ENCODE assay signal across 7 cellular contexts in the genomic region with DNA sequence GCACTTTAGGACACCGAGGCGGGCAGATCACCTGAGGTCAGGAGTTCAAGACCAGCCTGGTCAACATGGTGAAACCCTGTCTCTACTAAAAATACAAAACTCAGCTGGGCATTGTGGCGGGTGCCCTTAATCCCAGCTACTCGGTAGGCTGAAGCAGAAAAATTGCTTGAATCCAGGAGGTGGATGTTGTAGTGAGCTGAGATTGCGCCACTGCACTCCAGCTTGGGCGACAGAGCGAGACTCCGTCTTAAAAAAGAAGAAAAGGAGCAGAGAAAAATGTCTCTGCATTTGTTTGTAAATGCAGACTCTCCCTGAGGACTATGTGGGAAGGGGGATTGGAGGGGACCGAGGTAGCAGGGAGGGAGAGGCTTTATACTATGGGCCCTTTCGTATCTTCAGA.
A peak's percentile ranks its signal among the peaks of the same experiment; 100 is the strongest.
DNase-seq lines count a peak whose midpoint lies in the region; FAIRE-seq and TF ChIP-seq lines count a peak whose summit lies in the region.
"Not testable (repeated sequence)": the region's sequence is repeated elsewhere in the genome, so short reads cannot be mapped to it uniquely, and the experiment has no call there.

No MANE protein-coding gene starts in this region.

- not testable (repeated sequence) for H3K4ac ChIP-seq in H9 (ENCODE audit: low read depth, low read length); H1 (replicated peaks; ENCODE audit: insufficient read length, low read depth, low read length)

- H3K23me2 ChIP-seq in H9 (ENCODE audit: insufficient read length, low read depth, low read length, poor library complexity, severe bottlenecking); H1 (ENCODE audit: low read depth, low read length): not testable (repeated sequence)

- not testable (repeated sequence) for H3K27me3 Mint-ChIP-seq in H9 (ENCODE audit: low read depth)

- not testable (repeated sequence) for H2BK5ac ChIP-seq in H9 (ENCODE audit: insufficient read length, low read length); H1 (ENCODE audit: low read depth, low read length)

- TF ChIP-seq RAD21 in Ishikawa (IDR thresholded peaks at IDR 0.05; ENCODE audit: low read depth); H1 (IDR thresholded peaks at IDR 0.05 in 1 of 2, conservative IDR thresholded peaks at IDR 0.05 in 1 of 2; ENCODE audit: low read depth in 2 of 2, low read length in 2 of 2): not testable (repeated sequence)

- TF ChIP-seq EP300 in Ishikawa (IDR thresholded peaks at IDR 0.05; ENCODE audit: borderline replicate concordance); H1 (IDR thresholded peaks at IDR 0.05; ENCODE audit: borderline replicate concordance in 1 of 2, low read depth in 2 of 2, low read length in 2 of 2): not testable (repeated sequence)

- not testable (repeated sequence) for H3K23ac ChIP-seq in H9 (ENCODE audit: insufficient read length, low read depth, low read length); H1 (ENCODE audit: insufficient read length)

- H4K91ac ChIP-seq in H9 (ENCODE audit: insufficient read length, low read depth, low read length); H1 (replicated peaks; ENCODE audit: insufficient read length, low read length): not testable (repeated sequence)

- CTCF ChIA-PET in H1 (lab: Charles Lee; ENCODE audit: partially characterized antibody), result interaction anchor here (0.6 to 3.1 kb wide), 13 partner anchors 9 to 892 kb away, joined by 3 to 20 read pairs (median 3); no protein-coding TSS in a partner anchor

- H3K27ac Mint-ChIP-seq in H9, result peak overlapping the region; percentile 77 to 96 (median 95); a peak in 6 of 7 replicates

- DNase-seq in H9; WERI-Rb-1; H1 (ENCODE audit: low read depth in 1 of 2, low spot score in 2 of 2): not testable (repeated sequence)
- peak; percentile 20 for DNase-seq in renal cortical epithelial cell (ENCODE audit: low read depth)

- not testable (repeated sequence) for H2AK5ac ChIP-seq in H9 (ENCODE audit: insufficient read length, low read length); H1 (ENCODE audit: low read depth, low read length)

- H3K9me3 ChIP-seq in BLaER1; H9 (ENCODE audit: control insufficient read depth, low read depth, low read length); WERI-Rb-1 (ENCODE audit: severe bottlenecking); H1 (ENCODE audit: insufficient read depth in 2 of 2, low read depth in 1 of 2, low read length in 1 of 2); iPS-20b (ENCODE audit: insufficient read depth, low read depth, low read length): not testable (repeated sequence)

- H3K36me3 ChIP-seq in BLaER1 (peaks cover 38% of the 10 kb centered on the region), WERI-Rb-1 (peaks cover 25% of the 10 kb centered on the region), H1 (ENCODE audit: control insufficient read depth in 2 of 4, insufficient read depth in 4 of 4, low read length in 3 of 4) (peaks cover 4 to 32% (median 23%) of the 10 kb centered on the region in 4 experiments; a peak in 6 of 8 replicates), iPS-20b (ENCODE audit: insufficient read depth, low read depth, low read length) (peaks cover 36% of the 10 kb centered on the region)

- not testable (repeated sequence) for H3K79me2 ChIP-seq in H9 (ENCODE audit: insufficient read depth, low read length); H1 (ENCODE audit: control insufficient read depth in 1 of 2, insufficient read depth in 2 of 2, low read length in 2 of 2)

- not testable (repeated sequence) for H4K8ac ChIP-seq in H9 (replicated peaks; ENCODE audit: insufficient read length, low read depth, low read length); H1 (ENCODE audit: extremely low read depth, insufficient read depth, low read length)

- FAIRE-seq in H1 (lab: Jason Lieb, UNC), result not testable (repeated sequence)

- peaks cover 54% of the 10 kb centered on the region for H4K20me1 ChIP-seq in BLaER1
- H4K20me1 ChIP-seq in H9 (ENCODE audit: control insufficient read depth, insufficient read depth, insufficient read length); H1 (replicated peaks in 1 of 2; ENCODE audit: control insufficient read depth in 1 of 2, insufficient read depth in 2 of 2, low read length in 2 of 2): not testable (repeated sequence)

- H3K4me3 Mint-ChIP-seq in H9, result not testable (repeated sequence)

- not testable (repeated sequence) for H2BK15ac ChIP-seq in H9 (ENCODE audit: low read depth, low read length); H1 (ENCODE audit: low read length)

- H2AFZ ChIP-seq in H9 (ENCODE audit: low read length); H1 (ENCODE audit: low read length): not testable (repeated sequence)

- 0 out of 2 replicates have a peak overlapping the region, but pooled peaks have one; percentile 7 for H3K9ac ChIP-seq in BLaER1
- not testable (repeated sequence) for H3K9ac ChIP-seq in H9 (ENCODE audit: extremely low read depth, insufficient read length, low read length); H1 (replicated peaks in 1 of 4; ENCODE audit: extremely low read depth in 1 of 4, low read depth in 3 of 4, low read length in 3 of 4); iPS-20b (ENCODE audit: low read depth, low read length)

- H3K27me3 ChIP-seq in BLaER1; H9 (ENCODE audit: insufficient read depth, low read length); WERI-Rb-1 (ENCODE audit: insufficient read depth, low read depth, severe bottlenecking); H1 (replicated peaks in 1 of 4; ENCODE audit: control insufficient read depth in 3 of 4, extremely low read depth in 1 of 4, insufficient read depth in 3 of 4, low read length in 3 of 4); iPS-20b (ENCODE audit: insufficient read depth, low read length): not testable (repeated sequence)

- H3K79me1 ChIP-seq in H9 (ENCODE audit: insufficient read depth, low read depth, low read length, poor library complexity, severe bottlenecking); H1 (ENCODE audit: low read depth, low read length): not testable (repeated sequence)

- H3K18ac ChIP-seq in H9 (ENCODE audit: insufficient read length, low read depth, low read length); H1 (ENCODE audit: extremely low read depth, low read length): not testable (repeated sequence)

- peaks cover 69% of the 10 kb centered on the region for H3K4me1 ChIP-seq in BLaER1
- H3K4me1 ChIP-seq in H9 (ENCODE audit: insufficient read depth, low read length), result not testable (repeated sequence)
- peaks cover 0 to 17% (median 6%) of the 10 kb centered on the region in 4 experiments; a peak in 6 of 7 replicates for H3K4me1 ChIP-seq in H1 (replicated peaks in 1 of 4; ENCODE audit: control insufficient read depth in 3 of 4, insufficient read depth in 4 of 4, low read length in 3 of 4)
- peaks cover 15% of the 10 kb centered on the region for H3K4me1 ChIP-seq in iPS-20b (ENCODE audit: insufficient read depth, low read length)

- TF ChIP-seq CTCF in H9 (conservative IDR thresholded peaks at IDR 0.05); WERI-Rb-1 (IDR thresholded peaks at IDR 0.05; ENCODE audit: low read depth, low read length); H1 (IDR thresholded peaks at IDR 0.05; ENCODE audit: control extremely low read depth in 1 of 3, insufficient read depth in 1 of 3, low read depth in 1 of 3, low read length in 3 of 3): not testable (repeated sequence)

- H2BK120ac ChIP-seq in H9 (ENCODE audit: low read depth, low read length, poor library complexity, severe bottlenecking); H1 (replicated peaks; ENCODE audit: low read depth, low read length): not testable (repeated sequence)

- not testable (repeated sequence) for H4K5ac ChIP-seq in H9 (ENCODE audit: insufficient read length, low read depth, low read length); H1 (ENCODE audit: insufficient read length, low read depth, low read length)

- TF ChIP-seq POLR2A in H1 (IDR thresholded peaks at IDR 0.05; ENCODE audit: control extremely low read depth in 1 of 2, low read depth in 2 of 2, low read length in 2 of 2), result not testable (repeated sequence)

- peak overlapping the region; percentile 36 for H3K27ac ChIP-seq in BLaER1
- H3K27ac ChIP-seq in H9 (ENCODE audit: insufficient read length, low read depth, low read length); iPS-20b (ENCODE audit: low read length): not testable (repeated sequence)
- peak overlapping the region; percentile 48 for H3K27ac ChIP-seq in WERI-Rb-1
- H3K27ac ChIP-seq in H1 (ENCODE audit: low read depth, low read length), result peak overlapping the region; percentile 1; the same call in 1 of the 2 replicates

- WGBS in H9 (ENCODE audit: extremely low coverage, insufficient read length, low lambda C conversion rate), result no CpG with 5 or more reads among the region's 10 CpGs
- WGBS in H1 (ENCODE audit: extremely low coverage in 1 of 2, insufficient coverage in 1 of 2, insufficient read length in 1 of 2, insufficient replicate concordance in 2 of 2, low coverage in 1 of 2, low lambda C conversion rate in 2 of 2, missing lambda C conversion rate in 1 of 2), 2 experiments, result 74% methylated on average over 10 of the region's 10 CpGs; no CpG with 5 or more reads in 1 of the 2 experiments

- H2BK20ac ChIP-seq in H9 (ENCODE audit: low read depth, low read length, poor library complexity, severe bottlenecking); H1 (ENCODE audit: low read length): not testable (repeated sequence)

- H3K14ac ChIP-seq in H9 (ENCODE audit: insufficient read depth, low read length); H1 (ENCODE audit: insufficient read length): not testable (repeated sequence)

- peaks cover 0 to 29% (median 9%) of the 10 kb centered on the region in 3 experiments; a peak in 5 of 7 replicates for H3K36me3 Mint-ChIP-seq in H9 (ENCODE audit: insufficient read depth in 1 of 3, low read depth in 3 of 3)

- H3K4me2 ChIP-seq in BLaER1 (peak overlapping the region; percentile 49), H1 (ENCODE audit: insufficient read depth in 1 of 2, low read depth in 2 of 2, low read length in 2 of 2) (peak overlapping the region; percentile 53 to 71; a peak in 3 of 4 replicates)
- H3K4me2 ChIP-seq in H9 (ENCODE audit: insufficient read depth, insufficient read length, low read length), result not testable (repeated sequence)

- H3K4me1 Mint-ChIP-seq in H9, result peaks cover 25 to 27% of the 10 kb centered on the region in 2 experiments

- not testable (repeated sequence) for H2BK12ac ChIP-seq in H9 (ENCODE audit: insufficient read length, low read depth, low read length)
- H2BK12ac ChIP-seq in H1 (ENCODE audit: low read depth, low read length), result 0 out of 2 replicates have a peak overlapping the region, but pooled peaks have one; percentile 31

- H3T11ph ChIP-seq in H9 (ENCODE audit: low read length), result not testable (repeated sequence)

- H3K4me3 ChIP-seq in BLaER1; WERI-Rb-1 (ENCODE audit: low read depth, low read length); H1 (ENCODE audit: extremely low read depth in 1 of 4, insufficient read depth in 2 of 4, low read depth in 3 of 4, low read length in 4 of 4): not testable (repeated sequence)
- peak overlapping the region; percentile 38; the same call in 1 of the 2 replicates for H3K4me3 ChIP-seq in iPS-20b (ENCODE audit: low read length)

- POLR2A ChIA-PET in H1 (lab: Charles Lee; ENCODE audit: partially characterized antibody), result interaction anchor here (1.2 kb wide), 1 partner anchor 177 kb away, joined by 3 read pairs; no protein-coding TSS in a partner anchor

- H3K56ac ChIP-seq in H9 (ENCODE audit: insufficient read length, low read depth, low read length); H1 (replicated peaks; ENCODE audit: insufficient read length, low read depth, low read length): not testable (repeated sequence)

- H3K9me3 Mint-ChIP-seq in H9, result not testable (repeated sequence)
